8 cellular contexts compared by ENCODE assay signal in the genomic region with DNA sequence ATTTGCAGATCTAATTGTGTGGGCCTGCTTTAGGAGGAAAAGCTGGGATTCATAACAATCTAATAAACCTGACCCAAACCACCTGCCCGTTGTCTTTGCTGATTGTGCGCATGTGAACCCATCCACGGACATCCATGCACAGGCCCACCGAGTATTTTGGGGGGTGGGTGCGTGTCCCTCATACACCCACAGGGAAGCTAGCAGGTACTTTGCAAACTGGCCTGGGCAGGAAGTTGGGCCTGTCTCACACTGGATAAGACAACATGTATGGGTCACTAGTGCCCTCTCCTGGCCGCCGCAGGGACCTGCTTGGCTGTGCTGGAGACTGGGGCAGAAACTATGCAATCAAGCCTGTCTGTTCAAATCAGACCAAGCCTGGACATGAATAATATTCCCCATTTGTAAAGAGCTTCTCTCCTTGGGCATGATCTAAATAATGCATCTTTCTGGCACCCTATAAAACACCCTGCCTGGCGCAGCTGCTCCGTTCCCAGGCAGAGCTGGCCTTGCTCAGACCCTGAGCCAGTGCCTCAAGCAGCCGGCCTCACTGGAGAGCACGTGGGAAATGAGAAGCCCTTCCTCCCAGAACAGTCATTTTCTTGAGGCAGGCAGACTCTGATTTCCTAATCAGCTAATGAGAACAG. TPM values are rescaled to one million over a fixed set of nuclear protein-coding genes. Genes with fewer than 3 reads are reported as not detected.
A peak's percentile ranks its signal among the peaks of the same experiment; 100 is the strongest.
DNase-seq lines count a peak whose midpoint lies in the region; ATAC-seq, FAIRE-seq and TF ChIP-seq lines count a peak whose summit lies in the region.

No MANE protein-coding gene starts in this region.

- no peak overlapping the region for H3K4me3 ChIP-seq in right cardiac atrium (ENCODE audit: low read length)

- peaks cover 16% of the 10 kb centered on the region for H3K4me1 ChIP-seq in right cardiac atrium (ENCODE audit: control insufficient read depth, insufficient read depth, low read length)

- no peaks in the 10 kb centered on the region for H3K27me3 ChIP-seq in right cardiac atrium (ENCODE audit: control insufficient read depth, insufficient read depth)

- TF ChIP-seq POLR2A in GM12892 (IDR thresholded peaks at IDR 0.05; ENCODE audit: low read depth, low read length) = no peak

- peak; percentile 77 for DNase-seq in GM12892 (ENCODE audit: insufficient read length)
- peak; percentile 51 for DNase-seq in NCI-H1048 (lab: John Stamatoyannopoulos, UW)
- DNase-seq in T-helper 2 cell = peak; percentile 43 to 81 (median 72)
- DNase-seq in amniotic stem cell (lab: John Stamatoyannopoulos, UW) = peak; percentile 61
- peak; percentile 84 to 93 (median 93) for DNase-seq in right cardiac atrium
- peak; percentile 93 for DNase-seq in sciatic nerve (ENCODE audit: low spot score)
- DNase-seq in OCI-M2 (lab: John Stamatoyannopoulos, UW; ENCODE audit: unreplicated experiment) = no peak

- intact Hi-C loops in right cardiac atrium (cut with DNase I) = loop anchor here (10.0 kb wide), 1 partner anchor 243 kb away; no protein-coding TSS in a partner anchor
- intact Hi-C loops in sciatic nerve (cut with DNase I) = no loop called here

- peak; percentile 94 for ATAC-seq in HG02610 (IDR thresholded peaks at IDR 0.05; ENCODE audit: unreplicated experiment)
- peak; percentile 82 to 88 for ATAC-seq in right cardiac atrium
- ATAC-seq in sciatic nerve = peak; percentile 93

- 25% methylated on average over 11 of the region's 11 CpGs for WGBS in right cardiac atrium

- FAIRE-seq in GM12892 (lab: Jason Lieb, UNC) = peak; percentile 95

- H3K27ac ChIP-seq in right cardiac atrium (ENCODE audit: low read length) = peak overlapping the region; percentile 91

- no peaks in the 10 kb centered on the region for H3K9me3 ChIP-seq in right cardiac atrium (ENCODE audit: control insufficient read depth, low read length)

RNA-seq across cellular contexts. Expression of a gene that starts 15.8 kb away (rescaled TPM):
- polyA plus RNA-seq in GM12892 (2012; ENCODE audit: missing spikeins) = 7.6 TPM
- total RNA-seq in right cardiac atrium (10 to 100 TPM; 67.1 to 74.9 (median 70.6) TPM), sciatic nerve (8.6 TPM)
- 62.3 TPM for polyA plus RNA-seq in right cardiac atrium
